ENCODE assay signal across 8 cellular contexts in the genomic region with DNA sequence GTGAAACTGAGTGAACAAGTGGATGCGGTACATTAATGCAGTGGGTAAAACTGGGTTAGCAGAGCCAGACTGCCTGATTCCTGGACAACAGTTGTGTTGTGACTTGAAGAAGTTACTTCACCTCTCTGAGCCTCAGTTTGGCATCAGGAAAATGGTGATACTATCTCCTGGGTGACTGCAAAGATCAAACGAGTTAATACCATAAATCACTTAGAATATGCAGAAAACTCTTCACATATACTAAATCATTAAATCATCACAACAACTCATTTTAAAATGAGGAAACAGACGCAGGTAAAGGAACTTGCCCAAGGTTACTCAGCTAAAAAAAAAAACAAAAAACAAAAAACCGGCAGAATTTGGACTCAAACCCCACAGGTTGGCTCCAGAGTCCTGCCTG. TPM values are rescaled to one million over a fixed set of nuclear protein-coding genes. Genes with fewer than 3 reads are reported as not detected.
DNase-seq lines count a peak whose midpoint lies in the region; ATAC-seq and TF ChIP-seq lines count a peak whose summit lies in the region.

No MANE protein-coding gene starts in this region.

- H3K4me2 ChIP-seq in DND-41 (ENCODE audit: insufficient read depth, low read length) (peak overlapping the region; percentile 67), PC-9 (peak overlapping the region; percentile 87), parathyroid adenoma (ENCODE audit: low read length) (peak overlapping the region; percentile 68)

- H4K20me1 ChIP-seq in DND-41 (ENCODE audit: insufficient read depth, low read length) (no peaks in the 10 kb centered on the region), PC-9 (ENCODE audit: insufficient read depth) (no peaks in the 10 kb centered on the region)

- DNase-seq in DND-41 (no peak), PC-9 (no peak), erythroblast (lab: John Stamatoyannopoulos, UW) (peak; percentile 28 to 49), Ammon's horn (ENCODE audit: low spot score) (no peak), lower leg skin (ENCODE audit: low spot score in 2 of 2) (no peak)

- peak overlapping the region; percentile 50 for H3K27ac ChIP-seq in DND-41 (ENCODE audit: low read length)
- no peak overlapping the region for H3K27ac ChIP-seq in PC-9
- peak overlapping the region; percentile 76 for H3K27ac ChIP-seq in parathyroid adenoma

- no peaks in the 10 kb centered on the region for H3F3A ChIP-seq in PC-9 (ENCODE audit: insufficient read depth, low read depth)

- H3K4me1 ChIP-seq in DND-41 (ENCODE audit: insufficient read depth, low read length) (peaks cover 18% of the 10 kb centered on the region), PC-9 (replicated peaks; ENCODE audit: insufficient read depth) (peaks cover 12% of the 10 kb centered on the region), parathyroid adenoma (peaks cover 15% of the 10 kb centered on the region)

- H3K79me2 ChIP-seq in DND-41 (ENCODE audit: insufficient read depth, low read length) = peaks cover 9% of the 10 kb centered on the region; the same call in 1 of the 2 replicates
- H3K79me2 ChIP-seq in PC-9 (ENCODE audit: low read depth) = no peaks in the 10 kb centered on the region
- H3K79me2 ChIP-seq in parathyroid adenoma = no peaks in the 10 kb centered on the region

- intact Hi-C loops in PC-9 (cut with micrococcal nuclease; ENCODE audit: unreplicated experiment) = loop anchor here (2.0 to 10.0 kb wide), 2 partner anchors 31 to 109 kb away; a partner anchor contains a TSS
- intact Hi-C loops in lower leg skin (cut with DNase I; ENCODE audit: low total_unique reads) = no loop called here

- CTCF ChIA-PET in PC-9 (lab: Charles Lee) = no interaction called here

- H3K9me3 ChIP-seq in DND-41 (ENCODE audit: insufficient read depth, low read length, severe bottlenecking) (no peaks in the 10 kb centered on the region), PC-9 (ENCODE audit: insufficient read depth, low read depth) (no peaks in the 10 kb centered on the region), parathyroid adenoma (ENCODE audit: control insufficient read depth, low read length) (no peaks in the 10 kb centered on the region)

- TSS peak; percentile 60 for BruUV-seq in PC-9 (replicated peaks; lab: Mats Ljungman, UMichigan)

- WGBS in lower leg skin, 2 donors = 14 to 21% methylated on average over 4 of the region's 4 CpGs

- no peak for ATAC-seq in DND-41 (ENCODE audit: insufficient read depth, low read depth)
- ATAC-seq in GM19463 (IDR thresholded peaks at IDR 0.05; ENCODE audit: unreplicated experiment) = no peak
- ATAC-seq in GM21576 (IDR thresholded peaks at IDR 0.05; ENCODE audit: unreplicated experiment) = no peak

- H3K9ac ChIP-seq in DND-41 (ENCODE audit: low read depth, low read length) (peak overlapping the region; percentile 66), parathyroid adenoma (peak overlapping the region; percentile 74)

- TF ChIP-seq CTCF in DND-41 (IDR thresholded peaks at IDR 0.05; ENCODE audit: borderline replicate concordance, extremely low read depth, low read length, poor library complexity, severe bottlenecking) (no peak), PC-9 (conservative IDR thresholded peaks at IDR 0.05) (no peak), parathyroid adenoma (IDR thresholded peaks at IDR 0.05) (no peak), lower leg skin (IDR thresholded peaks at IDR 0.05) (no peak)

- TF ChIP-seq POLR2A in erythroblast (IDR thresholded peaks at IDR 0.05; ENCODE audit: low read length) (no peak), lower leg skin (IDR thresholded peaks at IDR 0.05) (no peak)

- POLR2A ChIA-PET in PC-9 (lab: Charles Lee; ENCODE audit: unreplicated experiment) = no interaction called here

- no peaks in the 10 kb centered on the region for H3K27me3 ChIP-seq in DND-41 (ENCODE audit: insufficient read depth, low read length, poor library complexity)
- H3K27me3 ChIP-seq in PC-9 (ENCODE audit: insufficient read depth, low read depth) = no peaks in the 10 kb centered on the region
- no peaks in the 10 kb centered on the region for H3K27me3 ChIP-seq in parathyroid adenoma (ENCODE audit: control insufficient read depth, insufficient read depth, low read length)

- H3K36me3 ChIP-seq in DND-41 (ENCODE audit: insufficient read depth, low read length) = peaks cover 13% of the 10 kb centered on the region
- no peaks in the 10 kb centered on the region for H3K36me3 ChIP-seq in PC-9 (ENCODE audit: low read depth)
- H3K36me3 ChIP-seq in parathyroid adenoma (ENCODE audit: control insufficient read depth, insufficient read depth, low read length) = no peaks in the 10 kb centered on the region

- H3K9me2 ChIP-seq in PC-9 (ENCODE audit: insufficient read depth) = no peaks in the 10 kb centered on the region

- H2AFZ ChIP-seq in DND-41 (ENCODE audit: low read depth, low read length) = peak overlapping the region; percentile 69
- peak overlapping the region; percentile 96 for H2AFZ ChIP-seq in PC-9
- peak overlapping the region; percentile 91 for H2AFZ ChIP-seq in parathyroid adenoma

- H3K4me3 ChIP-seq in DND-41 (ENCODE audit: low read depth in 1 of 2, low read length in 2 of 2) = peak overlapping the region; percentile 21 to 60; a peak in 3 of 4 replicates
- H3K4me3 ChIP-seq in PC-9 = peak overlapping the region; percentile 74
- H3K4me3 ChIP-seq in parathyroid adenoma (ENCODE audit: low read depth, low read length) = peak overlapping the region; percentile 90
- H3K4me3 ChIP-seq in lower leg skin (ENCODE audit: low read depth, poor library complexity, severe bottlenecking) = no peak overlapping the region

RNA-seq across cellular contexts. Expression of a gene that starts 0.8 kb away (rescaled TPM):
- 8.2 and 9.0 TPM in 2 replicates for total RNA-seq in PC-9 (2021)
- 1 to 10 TPM; 3.7 to 9.8 (median 8.4) TPM for total RNA-seq in lower leg skin

RNA-seq across cellular contexts. Expression of a gene that starts 30.4 kb away (rescaled TPM):
- total RNA-seq in PC-9 (2021) (32.9 and 33.2 TPM in 2 replicates), lower leg skin (10 to 100 TPM in 2 of 4 donors, 1 to 10 TPM in 2; 4.6 to 11.9 (median 10.0) TPM)

Comparison
In these comparisons a context has a peak if more than half of its experiments do, and no peak if none do; other contexts are left out.
1. DNase-seq: peak in erythroblast (2 of 2); none in DND-41 (single experiment), PC-9 (0 of 2), Ammon's horn (single experiment) and lower leg skin (0 of 2).
2. Peak in every context shown above with its lines, with median percentiles within 50 percentile points of each other: H2AFZ ChIP-seq and H3K4me2 ChIP-seq.